Comparison of ENCODE assay signal across 1 cellular context in genomic region chr6:30614044-30614842, GRCh38.
TF ChIP-seq lines count a peak whose summit lies in the region.

No MANE protein-coding gene starts in this region.

TF ChIP-seq in IMR-90, 13 proteins besides CTCF, POLR2A, EP300 and RAD21 (continued from another document):
- no peak for TF ChIP-seq ELK1 (IDR thresholded peaks at IDR 0.05; ENCODE audit: borderline replicate concordance, low read depth, low read length)
- no peak for TF ChIP-seq MAZ (IDR thresholded peaks at IDR 0.05; ENCODE audit: borderline replicate concordance, low read depth, low read length)
- TF ChIP-seq RFX5 (IDR thresholded peaks at IDR 0.05; ENCODE audit: low read depth, low read length), result no peak
- TF ChIP-seq MXI1 (IDR thresholded peaks at IDR 0.05; ENCODE audit: borderline replicate concordance, low read depth, low read length), result no peak
- no peak for TF ChIP-seq NFE2L2 (IDR thresholded peaks at IDR 0.05; ENCODE audit: low read depth, low read length)
